In genomic region chr20:6562111-6562510, GRCh38 we compare ENCODE assay signal across 17 cellular contexts.
DNase-seq lines count a peak whose midpoint lies in the region; ATAC-seq lines count a peak whose summit lies in the region.
"Had no signal": no experiment of that assay in that cellular context is flagged by ENCODE, and none has a peak within 500 bp of the region (broad histone marks: within the 10 kb centered on the region; RNA-seq: fewer than 3 reads in every experiment).

No MANE protein-coding gene starts in this region.

- no peak for ATAC-seq in GM19035 (IDR thresholded peaks at IDR 0.05; ENCODE audit: unreplicated experiment)
- ATAC-seq in GM18873 (IDR thresholded peaks at IDR 0.05; ENCODE audit: low FRiP score, unreplicated experiment), result no peak
- ATAC-seq: K562; stimulated activated naive CD8-positive, alpha-beta T cell treated with anti-CD3 and anti-CD28 coated beads, Interleukin-15, amount 100 ng/mL, for 72 hours had no signal

- peaks cover 33% of the 10 kb centered on the region for H3K4me1 ChIP-seq in SJSA1 (replicated peaks)

- no peaks in the 10 kb centered on the region for H3K9me3 Mint-ChIP-seq in activated CD4-positive, alpha-beta memory T cell treated with anti-CD3 and anti-CD28 coated beads for 36 hours
- H3K9me3 Mint-ChIP-seq: activated B cell treated with CpG ODN at 0.5 μM for 24 hours; activated naive CD4-positive, alpha-beta T cell treated with anti-CD3 and anti-CD28 coated beads, Interleukin-2, amount 10 ng/mL, durations not matched to agents 7 days and 5 days had no signal

- POLR2A ChIA-PET in activated CD4-positive, alpha-beta memory T cell treated with anti-CD3 and anti-CD28 coated beads for 36 hours (lab: Charles Lee), result no interaction called here

- no peaks in the 10 kb centered on the region for H3K27me3 ChIP-seq in SJSA1 (replicated peaks)

- no peak overlapping the region for H3K27ac Mint-ChIP-seq in activated CD4-positive, alpha-beta memory T cell treated with anti-CD3 and anti-CD28 coated beads for 36 hours
- H3K27ac Mint-ChIP-seq: activated B cell treated with CpG ODN at 0.5 μM for 24 hours; activated naive CD4-positive, alpha-beta T cell treated with anti-CD3 and anti-CD28 coated beads, Interleukin-2, amount 10 ng/mL, durations not matched to agents 7 days and 5 days; stimulated activated naive CD8-positive, alpha-beta T cell treated with anti-CD3 and anti-CD28 coated beads, Interleukin-15, amount 100 ng/mL, for 72 hours had no signal

- H3K4me3 Mint-ChIP-seq in activated CD4-positive, alpha-beta memory T cell treated with anti-CD3 and anti-CD28 coated beads for 36 hours, result no peak overlapping the region
- H3K4me3 Mint-ChIP-seq: activated B cell treated with CpG ODN at 0.5 μM for 24 hours; activated naive CD4-positive, alpha-beta T cell treated with anti-CD3 and anti-CD28 coated beads, Interleukin-2, amount 10 ng/mL, durations not matched to agents 7 days and 5 days; stimulated activated naive CD8-positive, alpha-beta T cell treated with anti-CD3 and anti-CD28 coated beads, Interleukin-15, amount 100 ng/mL, for 72 hours had no signal

- H3K9me3 ChIP-seq in SJSA1 (replicated peaks), result no peaks in the 10 kb centered on the region

- no peaks in the 10 kb centered on the region for H3K36me3 ChIP-seq in SJSA1

- CTCF ChIA-PET in activated CD4-positive, alpha-beta memory T cell treated with anti-CD3 and anti-CD28 coated beads for 36 hours (lab: Charles Lee), result no interaction called here

- H3K27me3 Mint-ChIP-seq in activated CD4-positive, alpha-beta memory T cell treated with anti-CD3 and anti-CD28 coated beads for 36 hours, result no peaks in the 10 kb centered on the region
- H3K27me3 Mint-ChIP-seq: activated B cell treated with CpG ODN at 0.5 μM for 24 hours; activated naive CD4-positive, alpha-beta T cell treated with anti-CD3 and anti-CD28 coated beads, Interleukin-2, amount 10 ng/mL, durations not matched to agents 7 days and 5 days; stimulated activated naive CD8-positive, alpha-beta T cell treated with anti-CD3 and anti-CD28 coated beads, Interleukin-15, amount 100 ng/mL, for 72 hours had no signal

- no peaks in the 10 kb centered on the region for H3K4me1 Mint-ChIP-seq in activated CD4-positive, alpha-beta memory T cell treated with anti-CD3 and anti-CD28 coated beads for 36 hours (ENCODE audit: low read depth)
- H3K4me1 Mint-ChIP-seq: activated B cell treated with CpG ODN at 0.5 μM for 24 hours; activated naive CD4-positive, alpha-beta T cell treated with anti-CD3 and anti-CD28 coated beads, Interleukin-2, amount 10 ng/mL, durations not matched to agents 7 days and 5 days; stimulated activated naive CD8-positive, alpha-beta T cell treated with anti-CD3 and anti-CD28 coated beads, Interleukin-15, amount 100 ng/mL, for 72 hours had no signal

- peak overlapping the region; percentile 38 for H3K27ac ChIP-seq in SJSA1
- H3K27ac ChIP-seq: skin epidermis had no signal

- no peaks in the 10 kb centered on the region for H3K36me3 Mint-ChIP-seq in activated CD4-positive, alpha-beta memory T cell treated with anti-CD3 and anti-CD28 coated beads for 36 hours
- H3K36me3 Mint-ChIP-seq: activated naive CD4-positive, alpha-beta T cell treated with anti-CD3 and anti-CD28 coated beads, Interleukin-2, amount 10 ng/mL, durations not matched to agents 7 days and 5 days had no signal

- DNase-seq in Daoy (ENCODE audit: low read depth) (peak; percentile 31), SJSA1 (ENCODE audit: low read depth in 1 of 2, low spot score in 2 of 2) (peak in 1 of 2 experiments; percentile 63), fibroblast of gingiva (ENCODE audit: low read depth) (peak; percentile 56), non-pigmented ciliary epithelial cell (ENCODE audit: low read depth) (peak; percentile 96), middle frontal gyrus (ENCODE audit: extremely low spot score, low spot score) (no peak)
- DNase-seq in activated CD4-positive, alpha-beta memory T cell treated with anti-CD3 and anti-CD28 coated beads for 36 hours, result no peak
- DNase-seq: activated B cell treated with CpG ODN at 0.5 μM for 24 hours; activated CD8-positive, alpha-beta memory T cell treated with anti-CD3 and anti-CD28 coated beads, Interleukin-2, amount 50 U/mL, for 48 hours; activated naive CD4-positive, alpha-beta T cell treated with anti-CD3 and anti-CD28 coated beads, Interleukin-2, amount 10 ng/mL, durations not matched to agents 7 days and 5 days; AML-193; erythroblast; NCI-H446; stimulated activated naive CD8-positive, alpha-beta T cell treated with anti-CD3 and anti-CD28 coated beads, Interleukin-15, amount 100 ng/mL, for 72 hours had no signal

- intact Hi-C loops in activated CD4-positive, alpha-beta memory T cell treated with anti-CD3 and anti-CD28 coated beads for 36 hours (cut with micrococcal nuclease), result no loop called here

- no peak overlapping the region for H3K4me3 ChIP-seq in SJSA1
- H3K4me3 ChIP-seq: K562, skin epidermis had no signal

Comparison
In these comparisons a context has a peak if more than half of its experiments do, and no peak if none do; other contexts are left out.
1. DNase-seq: peak in Daoy (single experiment), fibroblast of gingiva (single experiment) and non-pigmented ciliary epithelial cell (single experiment); none in middle frontal gyrus (single experiment) and activated CD4-positive, alpha-beta memory T cell treated with anti-CD3 and anti-CD28 coated beads for 36 hours (single experiment).